11 cellular contexts compared by ENCODE assay signal in the genomic region with DNA sequence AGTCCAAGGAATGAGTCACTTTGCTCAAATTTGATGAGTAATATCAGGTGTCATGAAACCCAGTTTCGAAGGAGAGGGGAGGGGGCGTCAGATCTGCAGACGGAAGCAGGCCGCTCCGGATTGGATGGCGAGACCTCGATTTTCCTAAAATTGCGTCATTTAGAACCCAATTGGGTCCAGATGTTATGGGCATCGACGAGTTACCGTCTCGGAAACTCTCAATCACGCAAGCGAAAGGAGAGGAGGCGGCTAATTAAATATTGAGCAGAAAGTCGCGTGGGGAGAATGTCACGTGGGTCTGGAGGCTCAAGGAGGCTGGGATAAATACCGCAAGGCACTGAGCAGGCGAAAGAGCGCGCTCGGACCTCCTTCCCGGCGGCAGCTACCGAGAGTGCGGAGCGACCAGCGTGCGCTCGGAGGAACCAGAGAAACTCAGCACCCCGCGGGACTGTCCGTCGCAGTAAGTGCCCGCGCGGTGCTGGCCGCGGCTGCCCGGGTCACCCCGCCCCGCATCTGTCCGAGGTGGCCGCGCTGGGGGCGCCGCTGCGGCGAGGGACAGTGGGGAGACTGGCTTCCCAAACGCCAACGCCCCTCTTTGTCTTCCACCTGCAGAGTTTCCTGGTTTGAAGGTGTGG. TPM values are rescaled to one million over a fixed set of nuclear protein-coding genes. Genes with fewer than 3 reads are reported as not detected.
DNase-seq lines count a peak whose midpoint lies in the region; ATAC-seq and TF ChIP-seq lines count a peak whose summit lies in the region.
"Had no signal": no experiment of that assay in that cellular context is flagged by ENCODE, and none has a peak within 500 bp of the region (broad histone marks: within the 10 kb centered on the region; RNA-seq: fewer than 3 reads in every experiment).

A gene with protein sequence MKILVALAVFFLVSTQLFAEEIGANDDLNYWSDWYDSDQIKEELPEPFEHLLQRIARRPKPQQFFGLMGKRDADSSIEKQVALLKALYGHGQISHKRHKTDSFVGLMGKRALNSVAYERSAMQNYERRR (plus strand): TSS at position 351 of the 635 bp plus-strand sequence. CDS start 527 bp downstream, outside the sequence.

- no peaks in the 10 kb centered on the region for H3K9me3 Mint-ChIP-seq in activated naive CD4-positive, alpha-beta T cell treated with anti-CD3 and anti-CD28 coated beads, Interleukin-2, amount 50 U/mL, for 24 hours

- H3K27me3 Mint-ChIP-seq in activated naive CD4-positive, alpha-beta T cell treated with anti-CD3 and anti-CD28 coated beads, Interleukin-2, amount 50 U/mL, for 24 hours, result peaks cover 46% of the 10 kb centered on the region

- H3K27me3 ChIP-seq in thoracic aorta (replicated peaks; ENCODE audit: insufficient read depth), result no peaks in the 10 kb centered on the region

- H3K27ac ChIP-seq in mesodermal cell (ENCODE audit: low read depth, low read length, severe bottlenecking) (no peak within 1 kb of the TSS), thoracic aorta (no peak within 1 kb of the TSS)
- H3K27ac ChIP-seq: gastrocnemius medialis had no signal

- no peaks in the 10 kb centered on the region for H3K9me3 ChIP-seq in mesodermal cell (ENCODE audit: control insufficient read depth, low read length)
- H3K9me3 ChIP-seq in thoracic aorta, result no peaks in the 10 kb centered on the region
- H3K9me3 ChIP-seq: gastrocnemius medialis had no signal

- ATAC-seq in thoracic aorta (ENCODE audit: insufficient number of reproducible peaks, low FRiP score, low read depth), result no peak
- ATAC-seq in GM18868 (IDR thresholded peaks at IDR 0.05; ENCODE audit: unreplicated experiment), result no peak
- ATAC-seq: gastrocnemius medialis had no signal

- H3K27ac Mint-ChIP-seq in activated naive CD4-positive, alpha-beta T cell treated with anti-CD3 and anti-CD28 coated beads, Interleukin-2, amount 50 U/mL, for 24 hours, result no peak within 1 kb of the TSS

- peak within 1 kb of the TSS; percentile 18 for H3K4me3 ChIP-seq in mesodermal cell (ENCODE audit: extremely low read depth, insufficient read depth, low read length, poor library complexity, severe bottlenecking)
- peak within 1 kb of the TSS; percentile 55 for H3K4me3 ChIP-seq in thoracic aorta

- TF ChIP-seq CTCF in thoracic aorta (IDR thresholded peaks at IDR 0.05), result no peak

- H3K4me1 ChIP-seq in mesodermal cell (ENCODE audit: control insufficient read depth, insufficient read depth, low read length, poor library complexity, severe bottlenecking) (no peaks in the 10 kb centered on the region), thoracic aorta (ENCODE audit: control insufficient read depth in 1 of 2, low read depth in 2 of 2) (peaks cover 3 to 23% of the 10 kb centered on the region in 2 donors)
- H3K4me1 ChIP-seq: gastrocnemius medialis had no signal

- H3K4me3 Mint-ChIP-seq in activated naive CD4-positive, alpha-beta T cell treated with anti-CD3 and anti-CD28 coated beads, Interleukin-2, amount 50 U/mL, for 24 hours, result peak within 1 kb of the TSS; percentile 9

- no peaks in the 10 kb centered on the region for H3K36me3 Mint-ChIP-seq in activated naive CD4-positive, alpha-beta T cell treated with anti-CD3 and anti-CD28 coated beads, Interleukin-2, amount 50 U/mL, for 24 hours

- 0 to 2% methylated on average over 37 to 43 of the region's 52 CpGs for WGBS in mesodermal cell (ENCODE audit: insufficient coverage in 2 of 2), 2 experiments

- peaks cover 18% of the 10 kb centered on the region for H3K4me1 Mint-ChIP-seq in activated naive CD4-positive, alpha-beta T cell treated with anti-CD3 and anti-CD28 coated beads, Interleukin-2, amount 50 U/mL, for 24 hours

- no peaks in the 10 kb centered on the region for H3K36me3 ChIP-seq in mesodermal cell (ENCODE audit: control insufficient read depth, insufficient read depth, low read length)
- no peaks in the 10 kb centered on the region for H3K36me3 ChIP-seq in thoracic aorta
- H3K36me3 ChIP-seq: gastrocnemius medialis had no signal

- no peak for DNase-seq in activated naive CD4-positive, alpha-beta T cell treated with anti-CD3 and anti-CD28 coated beads, Interleukin-2, amount 50 U/mL, for 16 hours
- peak; percentile 29 for DNase-seq in dedifferentiated amniotic fluid mesenchymal stem cell (ENCODE audit: extremely low spot score)
- DNase-seq in thoracic aorta (ENCODE audit: low spot score), result no peak
- no peak for DNase-seq in kidney glomerular epithelial cell (lab: John Stamatoyannopoulos, UW)
- DNase-seq in SK-N-DZ (ENCODE audit: low spot score), result no peak
- DNase-seq: gastrocnemius medialis; NCI-H510A; stimulated activated CD4-positive, alpha-beta T cell treated with anti-CD3 and anti-CD28 coated beads, Interleukin-4, amount 100 ng/mL, for 1 hour had no signal

RNA-seq across cellular contexts. Expression of the gene that starts here (rescaled TPM):
- 2.5 TPM for polyA plus RNA-seq in mesodermal cell (2013, experiment 1 of 2)
- 0.66 TPM for polyA plus RNA-seq in mesodermal cell (2013, experiment 2 of 2)
- 10 to 100 TPM; 13.8 to 20.7 TPM for total RNA-seq in thoracic aorta
- polyA plus RNA-seq in SK-N-DZ (2014; cell fraction: cytosol; rRNA removed), result not detected in 2 replicates
- not detected in 2 replicates for polyA plus RNA-seq in SK-N-DZ (2014; cell fraction: nucleus; rRNA removed)
